In the genomic region with DNA sequence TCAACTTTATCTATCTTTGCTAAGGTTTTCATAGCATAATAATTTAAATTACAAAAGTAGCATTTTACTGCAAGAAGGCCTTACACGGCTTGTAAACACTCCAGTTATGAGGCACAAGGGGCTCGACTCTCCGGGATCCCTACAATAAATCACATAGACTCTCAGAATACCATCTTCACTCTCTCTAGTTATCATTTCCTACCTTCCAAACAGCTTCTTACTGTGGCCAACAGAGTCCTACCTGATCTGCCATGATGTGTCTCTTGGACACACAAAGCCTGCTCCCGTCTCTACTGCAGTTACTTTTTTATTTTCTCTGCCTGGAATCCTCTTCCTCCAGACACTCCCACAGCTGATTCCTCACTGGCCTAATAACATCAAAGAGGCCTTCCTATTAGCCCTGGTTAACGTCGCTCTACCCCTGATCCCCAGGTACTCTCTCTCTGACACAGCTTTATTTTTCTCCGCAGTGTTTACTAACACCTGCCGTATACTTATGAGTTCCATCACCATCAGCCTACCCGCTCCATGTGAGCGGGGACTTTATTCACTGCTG, we compare ENCODE assay signal across 11 cellular contexts.
DNase-seq lines count a peak whose midpoint lies in the region; ATAC-seq, FAIRE-seq and TF ChIP-seq lines count a peak whose summit lies in the region.
"Had no signal": no experiment of that assay in that cellular context is flagged by ENCODE, and none has a peak within 500 bp of the region (broad histone marks: within the 10 kb centered on the region; RNA-seq: fewer than 3 reads in every experiment).

No MANE protein-coding gene starts in this region.

- H4K20me1 ChIP-seq in astrocyte (ENCODE audit: insufficient read depth, low read length): peaks cover 14% of the 10 kb centered on the region

- TF ChIP-seq CTCF in astrocyte (IDR thresholded peaks at IDR 0.05; ENCODE audit: insufficient read depth, low read depth, low read length) (no peak), natural killer cell (IDR thresholded peaks at IDR 0.05) (no peak), endothelial cell (IDR thresholded peaks at IDR 0.05; ENCODE audit: unreplicated experiment) (no peak), vagina (IDR thresholded peaks at IDR 0.05) (no peak)

- no peaks in the 10 kb centered on the region for H3K9me3 ChIP-seq in astrocyte (ENCODE audit: insufficient read depth, low read depth, low read length)
- H3K9me3 ChIP-seq in vagina: no peaks in the 10 kb centered on the region
- H3K9me3 ChIP-seq: adrenal gland had no signal

- peak overlapping the region; percentile 56 for H3K9ac ChIP-seq in astrocyte (ENCODE audit: low read length)

- TF ChIP-seq POLR2A in GM12891 (IDR thresholded peaks at IDR 0.05; ENCODE audit: low read depth, low read length) (no peak), vagina (IDR thresholded peaks at IDR 0.05) (no peak)

- no peak for ATAC-seq in natural killer cell

- H3K4me1 Mint-ChIP-seq in astrocyte (ENCODE audit: low read depth, unreplicated experiment): peaks cover 59% of the 10 kb centered on the region
- H3K4me1 Mint-ChIP-seq in natural killer cell: peaks cover 49 to 63% of the 10 kb centered on the region in 2 donors
- peaks cover 4% of the 10 kb centered on the region for H3K4me1 Mint-ChIP-seq in endothelial cell (ENCODE audit: unreplicated experiment)

- no peaks in the 10 kb centered on the region for H3K9me3 Mint-ChIP-seq in astrocyte (ENCODE audit: unreplicated experiment)
- no peaks in the 10 kb centered on the region for H3K9me3 Mint-ChIP-seq in natural killer cell
- H3K9me3 Mint-ChIP-seq in endothelial cell (ENCODE audit: unreplicated experiment): no peaks in the 10 kb centered on the region

- H3K27ac ChIP-seq in astrocyte (ENCODE audit: low read depth, low read length) (peak overlapping the region; percentile 51), vagina (no peak overlapping the region)
- H3K27ac ChIP-seq: adrenal gland had no signal

- FAIRE-seq in GM18507 (lab: Jason Lieb, UNC) (peak; percentile 15), astrocyte (lab: Jason Lieb, UNC) (peak; percentile 20), GM12891 (lab: Jason Lieb, UNC) (no peak)
- FAIRE-seq: endometrium, small intestine had no signal

- intact Hi-C loops in natural killer cell (cut with micrococcal nuclease): loop anchor here (10.0 kb wide), 1 partner anchor 785 kb away; a partner anchor contains a TSS
- intact Hi-C loops in vagina (cut with DNase I): no loop called here

- no peak overlapping the region for H3K4me3 ChIP-seq in astrocyte (ENCODE audit: insufficient read depth, low read depth, low read length)
- no peak overlapping the region for H3K4me3 ChIP-seq in vagina
- H3K4me3 ChIP-seq: adrenal gland had no signal

- H3K4me3 Mint-ChIP-seq in astrocyte (ENCODE audit: unreplicated experiment) (no peak overlapping the region), natural killer cell (peak overlapping the region; percentile 46), endothelial cell (ENCODE audit: unreplicated experiment) (no peak overlapping the region)

- H3K27ac Mint-ChIP-seq in astrocyte (ENCODE audit: unreplicated experiment): peak overlapping the region; percentile 89
- H3K27ac Mint-ChIP-seq in natural killer cell: peak overlapping the region in 1 of 2 donors; percentile 99
- no peak overlapping the region for H3K27ac Mint-ChIP-seq in endothelial cell (ENCODE audit: unreplicated experiment)

- peaks cover 90% of the 10 kb centered on the region for H3K79me2 ChIP-seq in astrocyte (ENCODE audit: insufficient read depth, low read length)

- no peak for DNase-seq in GM18507 (ENCODE audit: extremely low spot score, insufficient read length, low read depth)
- DNase-seq in NCI-H146 (lab: John Stamatoyannopoulos, UW): peak; percentile 49
- no peak for DNase-seq in astrocyte (ENCODE audit: low read depth)
- no peak for DNase-seq in natural killer cell
- no peak for DNase-seq in GM12891 (ENCODE audit: insufficient read length, low spot score)
- no peak for DNase-seq in endothelial cell (ENCODE audit: low spot score)
- DNase-seq in vagina (ENCODE audit: extremely low spot score in 2 of 2): no peak
- DNase-seq: adrenal gland, NCI-H187 treated with DMSO at 0.1 percent for 48 hours, small intestine had no signal

- peaks cover 6% of the 10 kb centered on the region for H3K36me3 Mint-ChIP-seq in astrocyte (ENCODE audit: low read depth, unreplicated experiment)
- peaks cover 7% of the 10 kb centered on the region for H3K36me3 Mint-ChIP-seq in natural killer cell
- H3K36me3 Mint-ChIP-seq in endothelial cell (ENCODE audit: low read depth, unreplicated experiment): no peaks in the 10 kb centered on the region

- H3K4me1 ChIP-seq in astrocyte (ENCODE audit: insufficient read depth, low read length) (peaks cover 68% of the 10 kb centered on the region), vagina (peaks cover 38% of the 10 kb centered on the region)
- H3K4me1 ChIP-seq: adrenal gland had no signal

- no peaks in the 10 kb centered on the region for H3K27me3 Mint-ChIP-seq in astrocyte (ENCODE audit: low read depth, unreplicated experiment)
- H3K27me3 Mint-ChIP-seq in natural killer cell (ENCODE audit: low read depth in 2 of 2): no peaks in the 10 kb centered on the region
- no peaks in the 10 kb centered on the region for H3K27me3 Mint-ChIP-seq in endothelial cell (ENCODE audit: unreplicated experiment)

- H3K36me3 ChIP-seq in astrocyte (ENCODE audit: insufficient read depth, low read length): peaks cover 45% of the 10 kb centered on the region
- no peaks in the 10 kb centered on the region for H3K36me3 ChIP-seq in vagina
- H3K36me3 ChIP-seq: adrenal gland had no signal

- H2AFZ ChIP-seq in astrocyte (ENCODE audit: low read depth, low read length): no peak overlapping the region

- H3K27me3 ChIP-seq in astrocyte (ENCODE audit: insufficient read depth, low read length) (no peaks in the 10 kb centered on the region), vagina (no peaks in the 10 kb centered on the region)

- peak overlapping the region; percentile 59 for H3K4me2 ChIP-seq in astrocyte (ENCODE audit: low read length)

TF ChIP-seq in GM12891, 5 proteins besides CTCF, POLR2A, EP300 and RAD21:
- TF ChIP-seq SPI1 (IDR thresholded peaks at IDR 0.05; ENCODE audit: low read depth, low read length): no peak
- TF ChIP-seq TAF1 (IDR thresholded peaks at IDR 0.05; ENCODE audit: low read depth, low read length): no peak
- no peak for TF ChIP-seq POU2F2 (IDR thresholded peaks at IDR 0.05; ENCODE audit: low read depth, low read length)
- TF ChIP-seq POLR2AphosphoS5 (IDR thresholded peaks at IDR 0.05; ENCODE audit: low read depth, low read length): no peak
- TF ChIP-seq PAX5 (IDR thresholded peaks at IDR 0.05; ENCODE audit: insufficient read depth, low read length, severe bottlenecking): no peak
